Comparison of ENCODE assay signal across 22 cellular contexts in the genomic region with DNA sequence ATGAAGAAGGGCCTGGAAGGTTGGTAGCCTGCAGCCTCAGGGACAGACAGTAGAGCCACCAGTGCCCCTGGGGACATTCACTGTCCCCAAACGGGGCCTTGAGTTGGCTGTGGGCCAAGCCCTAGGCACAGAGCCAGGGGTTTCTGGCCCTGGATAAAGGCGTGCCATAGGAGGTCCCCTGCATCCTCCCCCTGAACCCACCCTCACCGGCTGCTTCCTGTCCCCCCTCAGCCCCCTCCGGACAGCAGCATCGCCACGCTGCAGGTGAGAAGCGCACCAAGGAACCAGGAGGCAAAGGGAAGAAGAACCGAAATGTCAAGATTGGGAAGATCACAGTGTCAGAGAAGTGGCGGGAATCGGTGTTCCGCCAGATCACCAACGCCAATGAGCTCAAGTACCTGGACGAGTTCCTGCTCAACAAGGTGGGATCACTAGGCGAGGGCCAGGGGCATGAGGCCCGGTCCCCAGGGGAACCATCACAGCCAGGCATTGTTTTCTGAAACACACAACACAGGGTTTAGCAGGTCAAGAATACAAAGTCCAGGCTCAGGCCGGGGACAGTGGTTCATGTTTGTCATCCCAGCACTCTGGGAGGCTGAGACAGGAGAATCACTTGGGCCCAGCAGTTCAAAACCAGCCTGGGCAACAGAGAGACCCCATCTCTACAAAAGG.
"Had no signal": no experiment of that assay in that cellular context is flagged by ENCODE, and none has a peak within 500 bp of the region (broad histone marks: within the 10 kb centered on the region; RNA-seq: fewer than 3 reads in every experiment).

No MANE protein-coding gene starts in this region.

- H3K4me1 ChIP-seq: breast epithelium, left lung, sigmoid colon, transverse colon had no signal

- DNase-seq: activated CD4-positive, alpha-beta T cell treated with anti-CD3 and anti-CD28 coated beads for 4 hours; activated CD4-positive, alpha-beta T cell treated with anti-CD3 and anti-CD28 coated beads, Interleukin-2, amount 50 U/mL, for 48 hours; activated CD4-positive, CD25-positive, alpha-beta regulatory T cell; activated CD8-positive, alpha-beta memory T cell treated with anti-CD3 and anti-CD28 coated beads, Interleukin-2, amount 50 U/mL, for 4 hours; activated gamma-delta T cell treated with Interleukin-2 at 50 U/mL for 16 hours; activated T-cell treated with anti-CD3 and anti-CD28 coated beads, Interleukin-2, amount 50 U/mL, for 4 hours; dermis blood vessel endothelial cell; effector CD8-positive, alpha-beta T cell; kidney glomerular epithelial cell; left lung; mucosa of descending colon; sigmoid colon; small intestine; stimulated activated CD4-positive, alpha-beta T cell treated with anti-CD3 and anti-CD28 coated beads, Interleukin-1b, Interleukin-23, amount 100 ng/mL, for 48 hours; stimulated activated naive CD4-positive, alpha-beta T cell treated with Interleukin-2 at 50 U/mL for 16 hours; T-helper 1 cell; transverse colon had no signal

- H3K4me3 ChIP-seq: breast epithelium, left lung, mucosa of descending colon, sigmoid colon, transverse colon had no signal

- H3K27ac ChIP-seq: breast epithelium, left lung, sigmoid colon, transverse colon had no signal

- ATAC-seq: activated T-cell treated with anti-CD3 and anti-CD28 coated beads, Interleukin-2, amount 50 U/mL, for 4 hours; activated T-helper 17 cell treated with anti-CD3 and anti-CD28 coated beads, Interleukin-2, amount 50 U/mL, for 72 hours; left lung; mucosa of descending colon; natural killer cell treated with Interleukin-12 subunit alpha and Interleukin-12 subunit beta and Interleukin-15 and Interleukin-18, amount 100 ng/mL, for 72 hours had no signal

- H3K9me3 ChIP-seq: breast epithelium, left lung, mucosa of descending colon, sigmoid colon, transverse colon had no signal

- FAIRE-seq: frontal cortex, small intestine, urothelium cell line had no signal

- H3K27me3 ChIP-seq: breast epithelium, left lung, sigmoid colon, transverse colon had no signal
